In the genomic region with DNA sequence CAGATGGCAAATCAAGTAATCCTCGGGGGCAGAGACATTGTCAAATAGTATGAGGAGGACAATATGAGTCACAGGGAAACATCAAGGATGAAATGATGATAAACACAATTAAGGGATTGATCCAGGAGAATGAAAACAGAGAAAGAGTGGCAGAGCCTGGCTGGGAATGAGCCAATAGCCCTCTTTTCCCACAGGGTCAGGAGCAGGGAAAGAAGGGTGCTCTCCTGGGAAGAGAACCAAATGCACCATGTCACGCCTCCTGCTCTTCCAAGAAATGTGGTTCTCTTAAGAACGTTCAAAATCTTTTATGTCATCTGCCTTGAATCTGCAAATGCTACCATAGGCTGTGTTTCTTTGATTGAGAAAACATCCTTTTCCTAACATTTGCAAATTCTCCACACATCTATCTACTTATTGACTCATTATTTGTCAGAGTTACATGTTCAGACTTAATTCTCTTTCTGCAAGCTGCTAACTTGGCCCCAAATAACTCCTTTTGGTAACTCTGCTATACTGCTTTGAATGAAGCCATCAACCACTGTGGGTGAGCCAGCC, we compare ENCODE assay signal across 13 cellular contexts. TPM values are rescaled to one million over a fixed set of nuclear protein-coding genes. Genes with fewer than 3 reads are reported as not detected.
DNase-seq lines count a peak whose midpoint lies in the region; ATAC-seq and TF ChIP-seq lines count a peak whose summit lies in the region.
"Had no signal": no experiment of that assay in that cellular context is flagged by ENCODE, and none has a peak within 500 bp of the region (broad histone marks: within the 10 kb centered on the region; RNA-seq: fewer than 3 reads in every experiment).

No MANE protein-coding gene starts in this region.

- ATAC-seq in GM21423 (IDR thresholded peaks at IDR 0.05; ENCODE audit: unreplicated experiment): no peak
- ATAC-seq: activated naive CD8-positive, alpha-beta T cell treated with anti-CD3 and anti-CD28 coated beads, Interleukin-2, amount 50 U/mL, for 24 hours had no signal

- peaks cover 41% of the 10 kb centered on the region for H3K79me2 ChIP-seq in fibroblast of lung (ENCODE audit: control insufficient read depth, insufficient read depth, low read length)

- 61 to 73% (median 69%) methylated on average over 3 of the region's 3 CpGs for WGBS in stomach, 5 donors

- H3K4me3 ChIP-seq in fibroblast of lung (replicated peaks in 1 of 4; ENCODE audit: control extremely low read depth in 1 of 4, insufficient read depth in 1 of 4, low read depth in 3 of 4, low read length in 4 of 4): no peak overlapping the region
- H3K4me3 ChIP-seq in stomach: no peak overlapping the region
- H3K4me3 ChIP-seq: upper lobe of right lung had no signal

- H3K27me3 ChIP-seq in fibroblast of lung (ENCODE audit: control insufficient read depth, insufficient read depth, low read length) (no peaks in the 10 kb centered on the region), stomach (no peaks in the 10 kb centered on the region)
- H3K27me3 ChIP-seq: upper lobe of right lung had no signal

- intact Hi-C loops in stomach (cut with DNase I; ENCODE audit: low total_unique reads): no loop called here

- H3K36me3 ChIP-seq in fibroblast of lung (ENCODE audit: control insufficient read depth, insufficient read depth, low read length) (no peaks in the 10 kb centered on the region), stomach (peaks cover 0 to 8% (median 4%) of the 10 kb centered on the region in 4 donors)
- H3K36me3 ChIP-seq: upper lobe of right lung had no signal

- H4K20me1 ChIP-seq in fibroblast of lung (ENCODE audit: control insufficient read depth, extremely low read depth, insufficient read depth, low read length): no peaks in the 10 kb centered on the region

- no peak overlapping the region for H2AFZ ChIP-seq in fibroblast of lung (ENCODE audit: low read length)

- DNase-seq in NCI-H524 (lab: John Stamatoyannopoulos, UW) (peak; percentile 8 to 59), NCI-H524 treated with DMSO at 0.1 percent for 48 hours (lab: John Stamatoyannopoulos, UW) (no peak), RPMI7951 (ENCODE audit: low read depth) (peak; percentile 57), fibroblast of lung (ENCODE audit: low read depth in 2 of 2) (peak; percentile 46 to 88), stomach (no peak), NCI-H1105 (lab: John Stamatoyannopoulos, UW) (no peak), SIG-M5 treated with dmso at 0.1 percent for 504 hours (lab: John Stamatoyannopoulos, UW; ENCODE audit: unreplicated experiment) (no peak)
- DNase-seq: activated CD4-positive, alpha-beta T cell treated with anti-CD3 and anti-CD28 coated beads for 1 hour; activated naive CD8-positive, alpha-beta T cell treated with anti-CD3 and anti-CD28 coated beads, Interleukin-2, amount 50 U/mL, for 24 hours; OCI-M1; stimulated activated CD4-positive, alpha-beta T cell treated with anti-CD3 and anti-CD28 coated beads, Interleukin-4, amount 100 ng/mL, for 1 hour; upper lobe of right lung had no signal

- H3K9me3 ChIP-seq in fibroblast of lung (ENCODE audit: control insufficient read depth, insufficient read depth, low read depth, low read length) (no peaks in the 10 kb centered on the region), stomach (no peaks in the 10 kb centered on the region)
- H3K9me3 ChIP-seq: upper lobe of right lung had no signal

- H3K9ac ChIP-seq in fibroblast of lung (ENCODE audit: insufficient read depth, low read length): no peak overlapping the region

- H3K4me1 ChIP-seq in fibroblast of lung (ENCODE audit: control insufficient read depth, extremely low read depth, insufficient read depth, low read length) (peaks cover 34% of the 10 kb centered on the region), stomach (peaks cover 46 to 97% (median 58%) of the 10 kb centered on the region in 4 donors)

- H3K4me2 ChIP-seq in fibroblast of lung (ENCODE audit: extremely low read depth, insufficient read depth, low read length): no peak overlapping the region

- H3K27ac ChIP-seq in fibroblast of lung (ENCODE audit: insufficient read depth, low read length) (peak overlapping the region; percentile 51), stomach (peak overlapping the region in 4 of 5 donors; percentile 10 to 70 (median 40))

- no peak for TF ChIP-seq POLR2A in stomach (IDR thresholded peaks at IDR 0.05)

- TF ChIP-seq CTCF in fibroblast of lung (conservative IDR thresholded peaks at IDR 0.05 in 1 of 2, IDR thresholded peaks at IDR 0.05 in 1 of 2; ENCODE audit: low read depth in 1 of 2, low read length in 2 of 2): no peak
- TF ChIP-seq CTCF in stomach (IDR thresholded peaks at IDR 0.05): no peak

- TF ChIP-seq EP300 in stomach (IDR thresholded peaks at IDR 0.05): no peak

RNA-seq across cellular contexts. Expression of gene HIPK2, which starts 50.6 kb away (rescaled TPM):
- total RNA-seq in RPMI7951 (2014; rRNA removed; shearing (Covaris generic)): 7.5 and 8.3 TPM in 2 replicates
- total RNA-seq in fibroblast of lung (9.2 and 11.1 TPM in 2 replicates), stomach (100 to 1,000 TPM in 1 of 5 donors, 10 to 100 TPM in 3, 1 to 10 TPM in 1; 9.3 to 103 (median 60.7) TPM)
- polyA plus RNA-seq in fibroblast of lung (10.1 and 19.8 TPM in 2 replicates), stomach (10 to 100 TPM in 2 of 3 donors, 1 to 10 TPM in 1; 3.4 to 45.0 (median 10.7) TPM)
- 10.1 and 11.3 TPM in 2 replicates for polyA plus RNA-seq in fibroblast of lung (2012)
- polyA minus RNA-seq in fibroblast of lung (ENCODE audit: low replicate concordance): 54.5 and 86.5 TPM in 2 replicates

Comparison
In these comparisons a context has a peak if more than half of its experiments do, and no peak if none do; other contexts are left out.
1. DNase-seq: peak in NCI-H524 (2 of 2), RPMI7951 (single experiment) and fibroblast of lung (2 of 2); none in NCI-H524 treated with DMSO at 0.1 percent for 48 hours (single experiment), stomach (single experiment), NCI-H1105 (single experiment) and SIG-M5 treated with dmso at 0.1 percent for 504 hours (single experiment).